23 cellular contexts compared by ENCODE assay signal in genomic region chr2:60046529-60046928, GRCh38.
"Had no signal": no experiment of that assay in that cellular context is flagged by ENCODE, and none has a peak within 500 bp of the region (broad histone marks: within the 10 kb centered on the region; RNA-seq: fewer than 3 reads in every experiment).

No MANE protein-coding gene starts in this region.

- H3K4me3 ChIP-seq: MG63 had no signal

- H3K27ac ChIP-seq: HL-60, RWPE1 had no signal

- H3K36me3 ChIP-seq: MG63 had no signal

- ATAC-seq: Panc1, PC-3 had no signal

- DNase-seq: KBM-7, MG63, NCI-H1092, NCI-H1105 treated with DMSO at 0.1 percent for 48 hours, NCI-H1417 treated with DMSO at 0.1 percent for 48 hours, NCI-H146, NCI-H1694 treated with DMSO at 0.1 percent for 48 hours, NCI-H1930, NCI-H2081, NCI-H2107, NCI-H226, NCI-H446, NCI-H510A, NCI-H524 treated with DMSO at 0.1 percent for 48 hours, NCI-H69, NCI-H774, PC-3, SHP77, SK-N-SH, SW 1271 had no signal

- H3K9me3 ChIP-seq: MG63, SK-N-SH had no signal
